8 cellular contexts compared by ENCODE assay signal in genomic region chr17:59845595-59846390, GRCh38. TPM values are rescaled to one million over a fixed set of nuclear protein-coding genes. Genes with fewer than 3 reads are reported as not detected.
DNase-seq lines count a peak whose midpoint lies in the region; ATAC-seq lines count a peak whose summit lies in the region.

No MANE protein-coding gene starts in this region.

- peak overlapping the region in 4 of 6 donors; percentile 7 to 48 (median 21) for H3K27ac Mint-ChIP-seq in immature natural killer cell

- H3K4me2 ChIP-seq in BLaER1 treated with 17β-estradiol and CSF1 and Interleukin-3, amounts not matched to agents 10 nM and 100 nM, result peak overlapping the region; percentile 32 to 91 (median 60); a peak in 21 of 22 replicates

- ATAC-seq in HG02678 (IDR thresholded peaks at IDR 0.05; ENCODE audit: unreplicated experiment) (peak; percentile 17), HG03432 (IDR thresholded peaks at IDR 0.05; ENCODE audit: unreplicated experiment) (no peak)

- peak overlapping the region; percentile 48 to 100 (median 79) for H3K27ac ChIP-seq in BLaER1 treated with 17β-estradiol and CSF1 and Interleukin-3, amounts not matched to agents 10 nM and 100 nM

- H3K9ac ChIP-seq in BLaER1 treated with 17β-estradiol and CSF1 and Interleukin-3, amounts not matched to agents 10 nM and 100 nM, result peak overlapping the region in 10 of 11 experiments; percentile 0 to 72 (median 38); a peak in 14 of 22 replicates
- peak overlapping the region; percentile 79 for H3K9ac ChIP-seq in adipocyte (ENCODE audit: low read length)

- no peak overlapping the region for H3K4me3 ChIP-seq in BLaER1 treated with 17β-estradiol and CSF1 and Interleukin-3, amounts not matched to agents 10 nM and 100 nM
- H3K4me3 ChIP-seq in adipocyte (ENCODE audit: low read length), result peak overlapping the region; percentile 58

- peaks cover 5 to 23% (median 16%) of the 10 kb centered on the region in 11 experiments; a peak in 20 of 22 replicates for H3K36me3 ChIP-seq in BLaER1 treated with 17β-estradiol and CSF1 and Interleukin-3, amounts not matched to agents 10 nM and 100 nM
- peaks cover 16% of the 10 kb centered on the region for H3K36me3 ChIP-seq in adipocyte (ENCODE audit: control insufficient read depth, insufficient read depth, low read length, severe bottlenecking)

- H3K4me1 ChIP-seq in BLaER1 treated with 17β-estradiol and CSF1 and Interleukin-3, amounts not matched to agents 10 nM and 100 nM, result peaks cover 32 to 73% (median 58%) of the 10 kb centered on the region in 10 experiments
- peaks cover 49% of the 10 kb centered on the region for H3K4me1 ChIP-seq in adipocyte (ENCODE audit: control insufficient read depth, insufficient read depth, low read length)

- H3K9me3 Mint-ChIP-seq in immature natural killer cell, result no peaks in the 10 kb centered on the region

- H3K36me3 Mint-ChIP-seq in immature natural killer cell, result peaks cover 0 to 11% (median 2%) of the 10 kb centered on the region in 3 donors

- DNase-seq in NCI-H82 treated with DMSO at 0.1 percent for 48 hours (lab: John Stamatoyannopoulos, UW; ENCODE audit: unreplicated experiment), result peak; percentile 72
- DNase-seq in adipocyte (ENCODE audit: low read depth), result peak; percentile 65
- no peak for DNase-seq in immature natural killer cell
- DNase-seq in stimulated activated CD4-positive, alpha-beta T cell treated with anti-CD3 and anti-CD28 coated beads, Interleukin-4, amount 100 ng/mL, for 1 hour, result peak; percentile 47
- DNase-seq in SW 1271 (lab: John Stamatoyannopoulos, UW), result no peak

- no peaks in the 10 kb centered on the region for H3K27me3 ChIP-seq in BLaER1 treated with 17β-estradiol and CSF1 and Interleukin-3, amounts not matched to agents 10 nM and 100 nM
- H3K27me3 ChIP-seq in adipocyte (replicated peaks; ENCODE audit: control insufficient read depth, insufficient read depth, low read length), result no peaks in the 10 kb centered on the region

- H3K27me3 Mint-ChIP-seq in immature natural killer cell (ENCODE audit: low read depth in 3 of 3), result peaks cover 0 to 2% (median 0%) of the 10 kb centered on the region in 3 donors

- peaks cover 0 to 32% (median 3%) of the 10 kb centered on the region in 11 experiments; a peak in 7 of 22 replicates for H4K20me1 ChIP-seq in BLaER1 treated with 17β-estradiol and CSF1 and Interleukin-3, amounts not matched to agents 10 nM and 100 nM

- H3K4me1 Mint-ChIP-seq in immature natural killer cell, result peaks cover 37 to 51% of the 10 kb centered on the region in 2 donors

- H3K9me3 ChIP-seq in BLaER1 treated with 17β-estradiol and CSF1 and Interleukin-3, amounts not matched to agents 10 nM and 100 nM (replicated peaks in 1 of 11), result no peaks in the 10 kb centered on the region
- H3K9me3 ChIP-seq in adipocyte (ENCODE audit: control insufficient read depth, low read length), result no peaks in the 10 kb centered on the region

- no peak overlapping the region for H3K4me3 Mint-ChIP-seq in immature natural killer cell

RNA-seq across cellular contexts. Expression of gene TUBD1, which starts 47.0 kb away (rescaled TPM):
- 10 to 100 TPM in 2 of 3 donors, 1 to 10 TPM in 1; 8.8 to 12.7 (median 10.1) TPM for polyA plus RNA-seq in immature natural killer cell

RNA-seq across cellular contexts. Expression of gene RPS6KB1, which starts 47.1 kb away (rescaled TPM):
- 10 to 100 TPM; 10.4 to 24.7 (median 14.5) TPM for polyA plus RNA-seq in immature natural killer cell

Comparison
In these comparisons a context has a peak if more than half of its experiments do, and no peak if none do; other contexts are left out.
1. DNase-seq: peak in NCI-H82 treated with DMSO at 0.1 percent for 48 hours (single experiment), adipocyte (single experiment) and stimulated activated CD4-positive, alpha-beta T cell treated with anti-CD3 and anti-CD28 coated beads, Interleukin-4, amount 100 ng/mL, for 1 hour (single experiment); none in immature natural killer cell (0 of 3) and SW 1271 (0 of 2).